16 cellular contexts compared by ENCODE assay signal in genomic region chr17:8490256-8491023, GRCh38.
"Had no signal": no experiment of that assay in that cellular context is flagged by ENCODE, and none has a peak within 500 bp of the region (broad histone marks: within the 10 kb centered on the region; RNA-seq: fewer than 3 reads in every experiment).

No MANE protein-coding gene starts in this region.

- H3K27ac ChIP-seq: breast epithelium, foreskin keratinocyte, ovary, spleen, upper lobe of left lung, WERI-Rb-1 had no signal

- H3K9me3 ChIP-seq: breast epithelium, ovary, upper lobe of left lung had no signal

- H3K4me3 Mint-ChIP-seq: activated CD4-positive, alpha-beta memory T cell treated with anti-CD3 and anti-CD28 coated beads for 36 hours; activated CD8-positive, alpha-beta memory T cell treated with anti-CD3 and anti-CD28 coated beads, Interleukin-2, amount 10 ng/mL, durations not matched to agents 7 days and 5 days; activated naive CD8-positive, alpha-beta T cell treated with anti-CD3 and anti-CD28 coated beads, Interleukin-2, amount 10 ng/mL, durations not matched to agents 7 days and 5 days; immature natural killer cell; stimulated activated naive CD8-positive, alpha-beta T cell treated with anti-CD3 and anti-CD28 coated beads, Interleukin-15, amount 100 ng/mL, for 72 hours had no signal

- H3K36me3 Mint-ChIP-seq: activated CD8-positive, alpha-beta memory T cell treated with anti-CD3 and anti-CD28 coated beads, Interleukin-2, amount 10 ng/mL, durations not matched to agents 7 days and 5 days had no signal

- ATAC-seq: activated CD8-positive, alpha-beta memory T cell treated with anti-CD3 and anti-CD28 coated beads, Interleukin-2, amount 10 ng/mL, durations not matched to agents 7 days and 5 days; foreskin keratinocyte; sciatic nerve; stimulated activated naive CD8-positive, alpha-beta T cell treated with anti-CD3 and anti-CD28 coated beads, Interleukin-15, amount 100 ng/mL, for 72 hours had no signal

- H3K4me1 ChIP-seq: breast epithelium, foreskin keratinocyte, spleen, upper lobe of left lung had no signal

- H3K4me3 ChIP-seq: breast epithelium, dorsolateral prefrontal cortex, ovary, spleen, upper lobe of left lung had no signal

- H3K9me3 Mint-ChIP-seq: activated CD4-positive, alpha-beta memory T cell treated with anti-CD3 and anti-CD28 coated beads for 36 hours; activated naive CD8-positive, alpha-beta T cell treated with anti-CD3 and anti-CD28 coated beads, Interleukin-2, amount 10 ng/mL, durations not matched to agents 7 days and 5 days; immature natural killer cell had no signal

- H3K27ac Mint-ChIP-seq: activated CD4-positive, alpha-beta memory T cell treated with anti-CD3 and anti-CD28 coated beads for 36 hours; activated CD8-positive, alpha-beta memory T cell treated with anti-CD3 and anti-CD28 coated beads, Interleukin-2, amount 10 ng/mL, durations not matched to agents 7 days and 5 days; activated naive CD8-positive, alpha-beta T cell treated with anti-CD3 and anti-CD28 coated beads, Interleukin-2, amount 10 ng/mL, durations not matched to agents 7 days and 5 days had no signal

- DNase-seq: activated CD4-positive, alpha-beta memory T cell treated with anti-CD3 and anti-CD28 coated beads for 36 hours; activated CD8-positive, alpha-beta memory T cell treated with anti-CD3 and anti-CD28 coated beads, Interleukin-2, amount 10 ng/mL, durations not matched to agents 7 days and 5 days; activated effector memory CD4-positive, alpha-beta T cell treated with Interleukin-2 at 50 U/mL for 16 hours; activated naive CD8-positive, alpha-beta T cell treated with anti-CD3 and anti-CD28 coated beads, Interleukin-2, amount 10 ng/mL, durations not matched to agents 7 days and 5 days; activated T-cell treated with anti-CD3 and anti-CD28 coated beads, Interleukin-2, amount 50 U/mL, for 1 hour; foreskin keratinocyte; immature natural killer cell; mesendoderm; ovary; spleen; stimulated activated naive CD8-positive, alpha-beta T cell treated with anti-CD3 and anti-CD28 coated beads, Interleukin-15, amount 100 ng/mL, for 72 hours; upper lobe of left lung; WERI-Rb-1 had no signal

- H3K27me3 Mint-ChIP-seq: activated CD4-positive, alpha-beta memory T cell treated with anti-CD3 and anti-CD28 coated beads for 36 hours; activated CD8-positive, alpha-beta memory T cell treated with anti-CD3 and anti-CD28 coated beads, Interleukin-2, amount 10 ng/mL, durations not matched to agents 7 days and 5 days; activated naive CD8-positive, alpha-beta T cell treated with anti-CD3 and anti-CD28 coated beads, Interleukin-2, amount 10 ng/mL, durations not matched to agents 7 days and 5 days; stimulated activated naive CD8-positive, alpha-beta T cell treated with anti-CD3 and anti-CD28 coated beads, Interleukin-15, amount 100 ng/mL, for 72 hours had no signal

- H3K36me3 ChIP-seq: breast epithelium, ovary had no signal

- H3K4me1 Mint-ChIP-seq: activated CD8-positive, alpha-beta memory T cell treated with anti-CD3 and anti-CD28 coated beads, Interleukin-2, amount 10 ng/mL, durations not matched to agents 7 days and 5 days; activated naive CD8-positive, alpha-beta T cell treated with anti-CD3 and anti-CD28 coated beads, Interleukin-2, amount 10 ng/mL, durations not matched to agents 7 days and 5 days; immature natural killer cell; stimulated activated naive CD8-positive, alpha-beta T cell treated with anti-CD3 and anti-CD28 coated beads, Interleukin-15, amount 100 ng/mL, for 72 hours had no signal

- H3K27me3 ChIP-seq: breast epithelium, dorsolateral prefrontal cortex, foreskin keratinocyte, ovary, spleen, upper lobe of left lung had no signal
